ENCODE assay signal across 11 cellular contexts in the genomic region with DNA sequence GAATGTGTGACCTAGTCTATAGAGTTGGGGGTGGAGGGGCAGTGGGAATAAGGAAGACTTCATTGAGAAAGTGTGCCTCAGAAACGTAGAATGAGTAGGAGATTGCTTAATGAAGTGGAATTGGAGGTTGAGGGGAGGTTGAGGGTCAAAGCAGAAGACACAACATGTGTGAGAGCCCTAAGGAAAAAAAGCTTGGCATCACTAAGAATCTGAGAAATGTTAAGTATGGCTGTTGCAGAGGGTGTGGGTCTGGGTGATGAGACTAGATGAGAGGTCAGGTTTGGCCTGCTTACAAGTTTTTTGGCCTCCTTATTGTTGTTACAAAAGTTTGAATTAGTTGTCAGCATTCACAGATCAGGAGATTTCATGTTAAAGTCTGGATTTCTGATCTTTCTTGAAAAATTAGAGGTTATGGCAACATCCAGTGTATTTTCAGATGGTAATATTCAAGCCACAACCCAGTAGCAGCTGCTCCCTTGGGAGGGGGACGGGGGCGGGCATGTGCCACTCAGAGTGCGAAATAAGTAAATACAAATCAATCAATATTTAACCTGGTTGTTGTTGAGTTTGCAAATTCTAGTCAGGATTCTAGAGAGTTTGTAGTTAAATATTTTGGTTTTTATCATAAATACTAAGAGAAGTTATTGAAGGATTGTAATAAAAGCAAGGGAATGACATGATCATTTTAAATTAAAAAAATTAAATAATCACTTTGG. TPM values are rescaled to one million over a fixed set of nuclear protein-coding genes. Genes with fewer than 3 reads are reported as not detected.
DNase-seq lines count a peak whose midpoint lies in the region; ATAC-seq and TF ChIP-seq lines count a peak whose summit lies in the region.
"Had no signal": no experiment of that assay in that cellular context is flagged by ENCODE, and none has a peak within 500 bp of the region (broad histone marks: within the 10 kb centered on the region; RNA-seq: fewer than 3 reads in every experiment).

No MANE protein-coding gene starts in this region.

- no peak overlapping the region for H3K27ac ChIP-seq in DND-41 (ENCODE audit: low read length)
- H3K27ac ChIP-seq in colonic mucosa: no peak overlapping the region

- H3K79me2 ChIP-seq in DND-41 (ENCODE audit: insufficient read depth, low read length): peaks cover 91% of the 10 kb centered on the region
- peaks cover 90% of the 10 kb centered on the region for H3K79me2 ChIP-seq in Loucy (ENCODE audit: insufficient read depth, low read length)

- no peak for TF ChIP-seq CTCF in DND-41 (IDR thresholded peaks at IDR 0.05; ENCODE audit: borderline replicate concordance, extremely low read depth, low read length, poor library complexity, severe bottlenecking)
- no peak for TF ChIP-seq CTCF in Loucy (conservative IDR thresholded peaks at IDR 0.05; ENCODE audit: low read length)
- no peak for TF ChIP-seq CTCF in chondrocyte (IDR thresholded peaks at IDR 0.05)
- TF ChIP-seq CTCF in nephron progenitor cell (IDR thresholded peaks at IDR 0.05): no peak
- TF ChIP-seq CTCF in colonic mucosa (IDR thresholded peaks at IDR 0.05): no peak

- H3K9me3 Mint-ChIP-seq in chondrocyte (ENCODE audit: low read depth): no peaks in the 10 kb centered on the region
- peaks cover 6% of the 10 kb centered on the region for H3K9me3 Mint-ChIP-seq in nephron progenitor cell

- peaks cover 66% of the 10 kb centered on the region for H3K4me1 Mint-ChIP-seq in chondrocyte (ENCODE audit: low read depth)
- H3K4me1 Mint-ChIP-seq in nephron progenitor cell: peaks cover 54% of the 10 kb centered on the region

- H3K27me3 Mint-ChIP-seq in chondrocyte (ENCODE audit: low read depth) (no peaks in the 10 kb centered on the region), nephron progenitor cell (ENCODE audit: low read depth, poor library complexity) (no peaks in the 10 kb centered on the region)

- no peaks in the 10 kb centered on the region for H3F3A ChIP-seq in Loucy (ENCODE audit: low read depth)

- H4K20me1 ChIP-seq in DND-41 (ENCODE audit: insufficient read depth, low read length): peaks cover 17% of the 10 kb centered on the region; the same call in 1 of the 2 replicates
- peaks cover 67% of the 10 kb centered on the region for H4K20me1 ChIP-seq in Loucy (ENCODE audit: insufficient read depth, low read length, poor library complexity, severe bottlenecking)

- no peaks in the 10 kb centered on the region for H3K27me3 ChIP-seq in DND-41 (ENCODE audit: insufficient read depth, low read length, poor library complexity)
- H3K27me3 ChIP-seq in Loucy (ENCODE audit: insufficient read depth, low read length, poor library complexity, severe bottlenecking): no peaks in the 10 kb centered on the region
- peaks cover 6% of the 10 kb centered on the region for H3K27me3 ChIP-seq in H7 (ENCODE audit: control insufficient read depth, insufficient read depth, low read length)
- H3K27me3 ChIP-seq in colonic mucosa: no peaks in the 10 kb centered on the region

- H3K9ac ChIP-seq in DND-41 (ENCODE audit: low read depth, low read length) (no peak overlapping the region), Loucy (ENCODE audit: low read depth, low read length, poor library complexity, severe bottlenecking) (peak overlapping the region; percentile 93), colonic mucosa (ENCODE audit: low read depth in 2 of 2, low read length in 2 of 2) (no peak overlapping the region)

- H3K4me1 ChIP-seq in DND-41 (ENCODE audit: insufficient read depth, low read length) (peaks cover 54% of the 10 kb centered on the region), Loucy (ENCODE audit: insufficient read depth, low read length, poor library complexity, severe bottlenecking) (peaks cover 60% of the 10 kb centered on the region), colonic mucosa (no peaks in the 10 kb centered on the region)

- H3K4me3 Mint-ChIP-seq in chondrocyte (ENCODE audit: unreplicated experiment) (peak overlapping the region; percentile 43), nephron progenitor cell (peak overlapping the region; percentile 71)

- H3K4me2 ChIP-seq in DND-41 (ENCODE audit: insufficient read depth, low read length): peak overlapping the region; percentile 97
- H3K4me2 ChIP-seq in Loucy (ENCODE audit: low read depth, low read length, poor library complexity, severe bottlenecking): peak overlapping the region; percentile 93

- H3K36me3 Mint-ChIP-seq in chondrocyte (ENCODE audit: low read depth): no peaks in the 10 kb centered on the region
- H3K36me3 Mint-ChIP-seq in nephron progenitor cell (ENCODE audit: low read depth): peaks cover 19% of the 10 kb centered on the region

- ATAC-seq in DND-41 (ENCODE audit: insufficient read depth, low read depth): no peak
- ATAC-seq in sciatic nerve: no peak
- ATAC-seq: HCT116 had no signal

- no peaks in the 10 kb centered on the region for H3K9me2 ChIP-seq in Loucy (replicated peaks; ENCODE audit: low read depth, low read length)

- intact Hi-C loops in sciatic nerve (cut with DNase I) (no loop called here), colonic mucosa (cut with DNase I) (no loop called here)

- H3K36me3 ChIP-seq in DND-41 (ENCODE audit: insufficient read depth, low read length) (no peaks in the 10 kb centered on the region), Loucy (ENCODE audit: insufficient read depth, low read length) (no peaks in the 10 kb centered on the region), H7 (replicated peaks; ENCODE audit: control insufficient read depth, insufficient read depth, low read length) (no peaks in the 10 kb centered on the region), colonic mucosa (no peaks in the 10 kb centered on the region)

- H3K9me3 ChIP-seq in DND-41 (ENCODE audit: insufficient read depth, low read length, severe bottlenecking) (no peaks in the 10 kb centered on the region), Loucy (ENCODE audit: insufficient read depth, low read depth, low read length) (no peaks in the 10 kb centered on the region), colonic mucosa (no peaks in the 10 kb centered on the region)

- H2AFZ ChIP-seq in DND-41 (ENCODE audit: low read depth, low read length): no peak overlapping the region
- H2AFZ ChIP-seq in Loucy (ENCODE audit: low read length): no peak overlapping the region

- no peak for DNase-seq in DND-41
- DNase-seq in chondrocyte (ENCODE audit: low spot score): no peak
- no peak for DNase-seq in nephron progenitor cell
- DNase-seq in sciatic nerve (ENCODE audit: low spot score): no peak
- DNase-seq in H7: no peak
- DNase-seq in mucosa of gallbladder (ENCODE audit: low spot score): no peak
- DNase-seq in colonic mucosa: no peak
- DNase-seq: KG1, RPMI8226 had no signal

- H3K27ac Mint-ChIP-seq in chondrocyte (ENCODE audit: unreplicated experiment): peak overlapping the region; percentile 83
- H3K27ac Mint-ChIP-seq in nephron progenitor cell: peak overlapping the region; percentile 53

- H3K4me3 ChIP-seq in DND-41 (ENCODE audit: low read depth in 1 of 2, low read length in 2 of 2) (peak overlapping the region in 1 of 2 experiments; percentile 45; a peak in 2 of 4 replicates), Loucy (ENCODE audit: low read length, poor library complexity, severe bottlenecking) (peak overlapping the region; percentile 95), H7 (ENCODE audit: insufficient read depth, low read depth, low read length) (no peak overlapping the region), colonic mucosa (no peak overlapping the region)

RNA-seq across cellular contexts. Expression of gene MAN1A2, which starts 4.3 kb away (rescaled TPM):
- total RNA-seq in chondrocyte (42.7 to 68.3 TPM (median 45.1 TPM) in 3 replicates), sciatic nerve (50.0 TPM), mucosa of gallbladder (51.3 TPM), colonic mucosa (10 to 100 TPM; 27.9 to 35.7 TPM)
- 16.0 and 17.8 TPM in 2 replicates for total RNA-seq in H7 (2014; rRNA removed; shearing (Covaris generic))
